In the genomic region with DNA sequence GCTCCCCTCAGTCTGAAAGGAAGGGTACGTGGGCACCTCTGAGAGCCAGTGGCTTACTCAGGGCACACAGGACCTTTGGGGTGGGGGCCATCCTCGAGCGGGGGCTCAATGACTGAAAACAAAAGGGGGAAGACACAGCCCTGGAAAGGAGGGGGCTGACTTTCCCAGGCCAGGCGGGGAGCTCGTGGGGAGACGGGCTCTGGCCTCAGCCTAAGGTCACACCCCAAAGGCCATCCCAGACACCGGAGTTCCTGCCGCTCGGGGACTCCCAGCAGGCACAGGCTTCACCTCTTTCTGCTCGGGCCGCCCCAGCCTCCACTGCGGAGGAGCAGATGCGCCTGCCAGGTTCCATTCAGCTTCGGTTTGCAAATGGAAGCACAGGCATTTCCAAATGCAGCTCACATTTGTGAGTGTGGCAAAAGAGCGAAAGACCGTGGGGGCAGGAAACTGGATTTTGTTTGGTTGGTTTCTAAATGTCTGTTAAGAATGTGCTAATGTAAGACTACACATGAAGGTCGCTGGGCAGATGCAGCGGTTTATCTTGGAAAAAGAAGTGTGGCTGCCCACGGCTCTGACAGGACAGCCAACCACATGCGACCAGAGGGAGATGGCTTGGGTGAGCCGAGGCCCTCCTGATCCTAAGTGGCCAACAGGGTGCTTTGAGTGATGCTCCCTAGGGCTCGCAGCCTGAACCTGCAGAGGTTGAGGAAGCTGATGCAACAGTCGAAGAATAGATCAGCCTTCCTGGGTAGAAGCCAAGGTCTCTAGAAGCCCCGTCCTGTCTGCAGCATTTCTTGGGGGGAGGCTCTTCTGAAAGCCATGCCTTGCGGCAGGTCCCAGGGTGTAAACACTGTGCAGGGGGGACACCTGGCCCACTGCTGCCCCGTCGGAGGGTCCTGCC, we compare ENCODE assay signal across 8 cellular contexts.
A peak's percentile ranks its signal among the peaks of the same experiment; 100 is the strongest.
DNase-seq lines count a peak whose midpoint lies in the region; ATAC-seq and TF ChIP-seq lines count a peak whose summit lies in the region.

No MANE protein-coding gene starts in this region.

- intact Hi-C loops in activated CD4-positive, alpha-beta T cell treated with anti-CD3 and anti-CD28 coated beads, Interleukin-2, amount 10 ng/mL, durations not matched to agents 24 days and 14 days (cut with micrococcal nuclease): loop anchor here (2.0 kb wide), 1 partner anchor 29 kb away; no protein-coding TSS in a partner anchor
- intact Hi-C loops in right cardiac atrium (cut with DNase I): no loop called here
- intact Hi-C loops in tibial artery (cut with DNase I; ENCODE audit: low total_unique reads): no loop called here

- H3K4me3 ChIP-seq in right cardiac atrium (ENCODE audit: low read length) (no peak overlapping the region), tibial artery (no peak overlapping the region), brain microvascular endothelial cell (ENCODE audit: low read depth, low read length) (no peak overlapping the region)

- peaks cover 3% of the 10 kb centered on the region for H3K27me3 Mint-ChIP-seq in activated CD4-positive, alpha-beta T cell treated with anti-CD3 and anti-CD28 coated beads, Interleukin-2, amount 10 ng/mL, durations not matched to agents 24 days and 14 days
- no peaks in the 10 kb centered on the region for H3K27me3 Mint-ChIP-seq in activated T-helper 17 cell treated with anti-CD3 and anti-CD28 coated beads, Interleukin-2, amount 50 U/mL, for 72 hours

- whole genome bisulfite sequencing in right cardiac atrium: 59% methylated on average over 27 of the region's 27 CpGs

- no peaks in the 10 kb centered on the region for H3K9me3 Mint-ChIP-seq in activated CD4-positive, alpha-beta T cell treated with anti-CD3 and anti-CD28 coated beads, Interleukin-2, amount 10 ng/mL, durations not matched to agents 24 days and 14 days
- H3K9me3 Mint-ChIP-seq in activated T-helper 17 cell treated with anti-CD3 and anti-CD28 coated beads, Interleukin-2, amount 50 U/mL, for 72 hours: no peaks in the 10 kb centered on the region

- peaks cover 75% of the 10 kb centered on the region for H3K4me1 Mint-ChIP-seq in activated CD4-positive, alpha-beta T cell treated with anti-CD3 and anti-CD28 coated beads, Interleukin-2, amount 10 ng/mL, durations not matched to agents 24 days and 14 days
- H3K4me1 Mint-ChIP-seq in activated T-helper 17 cell treated with anti-CD3 and anti-CD28 coated beads, Interleukin-2, amount 50 U/mL, for 72 hours: peaks cover 60% of the 10 kb centered on the region

- H3K36me3 ChIP-seq in tibial artery (no peaks in the 10 kb centered on the region), brain microvascular endothelial cell (replicated peaks) (no peaks in the 10 kb centered on the region)

- H3K36me3 Mint-ChIP-seq in activated CD4-positive, alpha-beta T cell treated with anti-CD3 and anti-CD28 coated beads, Interleukin-2, amount 10 ng/mL, durations not matched to agents 24 days and 14 days (ENCODE audit: low read depth): peaks cover 16% of the 10 kb centered on the region
- H3K36me3 Mint-ChIP-seq in activated T-helper 17 cell treated with anti-CD3 and anti-CD28 coated beads, Interleukin-2, amount 50 U/mL, for 72 hours (ENCODE audit: low read depth): peaks cover 10% of the 10 kb centered on the region

- in situ Hi-C loops in brain microvascular endothelial cell (cut with HindIII; ENCODE audit: low pct_ligation_motif_present, low sequenced_read_pairs): no loop called here

- H3K9me3 ChIP-seq in right cardiac atrium (ENCODE audit: control insufficient read depth, low read length) (no peaks in the 10 kb centered on the region), tibial artery (no peaks in the 10 kb centered on the region)

- peak; percentile 76 for DNase-seq in activated CD4-positive, alpha-beta T cell treated with anti-CD3 and anti-CD28 coated beads, Interleukin-2, amount 10 ng/mL, durations not matched to agents 24 days and 14 days
- no peak for DNase-seq in activated CD4-positive, alpha-beta T cell treated with anti-CD3 and anti-CD28 coated beads, Interleukin-2, amount 50 U/mL, for 4 hours
- no peak for DNase-seq in right cardiac atrium
- DNase-seq in tibial artery: no peak
- DNase-seq in mesenteric fat pad (ENCODE audit: low spot score): no peak
- no peak for DNase-seq in brain microvascular endothelial cell
- no peak for DNase-seq in NCI-H446 treated with DMSO at 0.1 percent for 48 hours (lab: John Stamatoyannopoulos, UW)

- H3K27ac ChIP-seq in right cardiac atrium (ENCODE audit: low read length) (peak overlapping the region; percentile 75), tibial artery (peak overlapping the region; percentile 72 to 78), brain microvascular endothelial cell (no peak overlapping the region)

- peak overlapping the region; percentile 66 for H3K27ac Mint-ChIP-seq in activated CD4-positive, alpha-beta T cell treated with anti-CD3 and anti-CD28 coated beads, Interleukin-2, amount 10 ng/mL, durations not matched to agents 24 days and 14 days
- peak overlapping the region; percentile 28 for H3K27ac Mint-ChIP-seq in activated T-helper 17 cell treated with anti-CD3 and anti-CD28 coated beads, Interleukin-2, amount 50 U/mL, for 72 hours

- no peak for TF ChIP-seq CTCF in tibial artery (IDR thresholded peaks at IDR 0.05)
- no peak for TF ChIP-seq CTCF in brain microvascular endothelial cell (IDR thresholded peaks at IDR 0.05; ENCODE audit: low read depth, low read length, missing control alignments)

- H3K4me1 ChIP-seq in right cardiac atrium (ENCODE audit: control insufficient read depth, insufficient read depth, low read length) (peaks cover 39% of the 10 kb centered on the region), tibial artery (peaks cover 0 to 67% (median 50%) of the 10 kb centered on the region in 4 donors)

- ATAC-seq in activated T-helper 17 cell treated with anti-CD3 and anti-CD28 coated beads, Interleukin-2, amount 50 U/mL, for 72 hours (replicated peaks): peak; percentile 8
- ATAC-seq in right cardiac atrium: peak in 1 of 2 donors; percentile 2

- H3K27me3 ChIP-seq in right cardiac atrium (ENCODE audit: control insufficient read depth, insufficient read depth) (no peaks in the 10 kb centered on the region), tibial artery (no peaks in the 10 kb centered on the region), brain microvascular endothelial cell (replicated peaks) (no peaks in the 10 kb centered on the region)

- peak overlapping the region; percentile 93 for H3K4me3 Mint-ChIP-seq in activated CD4-positive, alpha-beta T cell treated with anti-CD3 and anti-CD28 coated beads, Interleukin-2, amount 10 ng/mL, durations not matched to agents 24 days and 14 days
- peak overlapping the region; percentile 98 for H3K4me3 Mint-ChIP-seq in activated T-helper 17 cell treated with anti-CD3 and anti-CD28 coated beads, Interleukin-2, amount 50 U/mL, for 72 hours
